ENCODE assay signal across 8 cellular contexts in genomic region chrX:21374163-21374993, GRCh38. TPM values are rescaled to one million over a fixed set of nuclear protein-coding genes. Genes with fewer than 3 reads are reported as not detected.
DNase-seq lines count a peak whose midpoint lies in the region; ATAC-seq and TF ChIP-seq lines count a peak whose summit lies in the region.

Gene CNKSR2, plus strand, starts transcription at chrX:21374418. Its CDS starts 480 bp downstream, at chrX:21374898.

- no peak for TF ChIP-seq POLR2A in right lobe of liver (IDR thresholded peaks at IDR 0.05)

- DNase-seq in GM12864 (ENCODE audit: low read depth) (no peak), NCI-H146 treated with DMSO at 0.1 percent for 48 hours (lab: John Stamatoyannopoulos, UW; ENCODE audit: unreplicated experiment) (peak; percentile 53), WERI-Rb-1 (peak; percentile 86), right lobe of liver (peak; percentile 71 to 79 (median 77))
- DNase-seq in central memory CD8-positive, alpha-beta T cell (ENCODE audit: low spot score in 2 of 2), result peak in 1 of 2 donors; percentile 19
- peak; percentile 35 to 64 (median 42) for DNase-seq in stimulated activated CD4-positive, alpha-beta T cell treated with anti-CD3 and anti-CD28 coated beads, TNF-alpha, amount 100 ng/mL, for 24 hours (ENCODE audit: low read depth in 3 of 3)

- peaks cover 1% of the 10 kb centered on the region for H3K36me3 Mint-ChIP-seq in central memory CD8-positive, alpha-beta T cell (ENCODE audit: insufficient read depth)

- no peaks in the 10 kb centered on the region for H3K9me3 Mint-ChIP-seq in central memory CD8-positive, alpha-beta T cell

- H3K4me3 ChIP-seq in GM12864 (ENCODE audit: low read depth, low read length) (peak within 1 kb of the TSS; percentile 43), WERI-Rb-1 (ENCODE audit: low read depth, low read length) (peak within 1 kb of the TSS; percentile 59), right lobe of liver (peak within 1 kb of the TSS; percentile 48 to 61 (median 49))

- H3K36me3 ChIP-seq in WERI-Rb-1 (no peaks in the 10 kb centered on the region), right lobe of liver (no peaks in the 10 kb centered on the region)

- H3K9me3 ChIP-seq in WERI-Rb-1 (ENCODE audit: severe bottlenecking), result no peaks in the 10 kb centered on the region
- H3K9me3 ChIP-seq in right lobe of liver, result no peaks in the 10 kb centered on the region

- no peaks in the 10 kb centered on the region for H3K4me1 Mint-ChIP-seq in central memory CD8-positive, alpha-beta T cell

- H3K27me3 ChIP-seq in WERI-Rb-1 (ENCODE audit: insufficient read depth, low read depth, severe bottlenecking) (peaks cover 16% of the 10 kb centered on the region), right lobe of liver (peaks cover 0 to 3% of the 10 kb centered on the region in 2 donors)

- H3K4me3 Mint-ChIP-seq in central memory CD8-positive, alpha-beta T cell, result peak within 1 kb of the TSS; percentile 67

- ATAC-seq in HG02610 (IDR thresholded peaks at IDR 0.05; ENCODE audit: unreplicated experiment) (peak; percentile 78), right lobe of liver (peak; percentile 88 to 95 (median 91)), HG02973 (IDR thresholded peaks at IDR 0.05; ENCODE audit: unreplicated experiment) (no peak)
- ATAC-seq in central memory CD8-positive, alpha-beta T cell (replicated peaks; ENCODE audit: extremely low read depth, poor library complexity, severe bottlenecking), result peak; percentile 52

- H3K27me3 Mint-ChIP-seq in central memory CD8-positive, alpha-beta T cell, result no peaks in the 10 kb centered on the region

- intact Hi-C loops in right lobe of liver (cut with DNase I), result no loop called here

- no peak within 1 kb of the TSS for H3K27ac Mint-ChIP-seq in central memory CD8-positive, alpha-beta T cell (ENCODE audit: low read depth)

- peak within 1 kb of the TSS; percentile 77 for H3K27ac ChIP-seq in WERI-Rb-1
- peak within 1 kb of the TSS in 2 of 3 donors; percentile 31 to 62 for H3K27ac ChIP-seq in right lobe of liver

- 62% methylated on average over 37 of the region's 94 CpGs for WGBS in right lobe of liver (ENCODE audit: insufficient coverage, low coverage, low lambda C conversion rate, missing lambda C conversion rate)

- no peaks in the 10 kb centered on the region for H3K4me1 ChIP-seq in right lobe of liver

- no peak for TF ChIP-seq CTCF in GM12864 (IDR thresholded peaks at IDR 0.05; ENCODE audit: low read depth, low read length, missing control alignments)
- no peak for TF ChIP-seq CTCF in WERI-Rb-1 (IDR thresholded peaks at IDR 0.05; ENCODE audit: low read depth, low read length)
- no peak for TF ChIP-seq CTCF in right lobe of liver (IDR thresholded peaks at IDR 0.05)

RNA-seq across cellular contexts. Expression of gene CNKSR2, which starts in this region (rescaled TPM):
- 1 to 10 TPM; 1.4 to 5.6 (median 2.6) TPM for total RNA-seq in right lobe of liver
